ENCODE assay signal across 8 cellular contexts in the genomic region with DNA sequence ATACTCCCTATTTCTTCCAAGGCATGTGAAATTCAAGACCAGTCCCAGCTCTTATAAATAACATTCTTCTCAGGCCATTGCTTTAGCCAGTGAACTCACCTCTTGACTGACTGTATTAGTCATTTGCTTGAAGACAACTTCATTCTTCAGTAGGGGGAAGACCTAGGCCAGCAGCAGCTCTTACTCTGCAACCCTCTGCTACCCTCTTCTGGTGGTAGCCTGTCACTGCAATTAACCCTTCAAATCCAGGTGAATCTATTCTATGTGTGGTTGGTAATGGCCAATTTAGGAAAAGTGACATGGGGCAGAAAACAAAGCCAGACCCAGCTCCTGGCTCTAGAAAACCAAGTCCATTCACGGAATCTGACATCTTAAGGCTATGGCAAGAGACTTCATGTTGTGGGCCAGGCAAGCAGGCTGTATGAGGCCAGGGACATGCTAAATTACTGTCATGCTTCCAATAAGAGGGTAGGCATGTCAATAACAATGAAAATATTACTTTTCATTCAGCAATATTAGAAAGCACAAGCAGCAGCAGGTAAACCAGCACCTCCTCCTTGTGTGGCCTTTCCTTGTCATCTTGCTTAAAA.
A peak's percentile ranks its signal among the peaks of the same experiment; 100 is the strongest.
DNase-seq lines count a peak whose midpoint lies in the region; ATAC-seq and TF ChIP-seq lines count a peak whose summit lies in the region.
"Not testable (repeated sequence)": the region's sequence is repeated elsewhere in the genome, so short reads cannot be mapped to it uniquely, and the experiment has no call there.

No MANE protein-coding gene starts in this region.

- not testable (repeated sequence) for H3K9me3 ChIP-seq in DOHH2 (ENCODE audit: control insufficient read depth, insufficient read depth, low read length); fibroblast of lung (ENCODE audit: control insufficient read depth, insufficient read depth, low read depth, low read length); lung (ENCODE audit: control insufficient read depth in 2 of 2, insufficient read depth in 1 of 2, low read length in 1 of 2); tibial nerve

- H3K9me2 ChIP-seq in DOHH2 (replicated peaks; ENCODE audit: control insufficient read depth, low read length), result not testable (repeated sequence)

- not testable (repeated sequence) for H3K4me2 ChIP-seq in DOHH2 (ENCODE audit: low read length); fibroblast of lung (ENCODE audit: extremely low read depth, insufficient read depth, low read length)

- H3K27ac ChIP-seq in DOHH2 (ENCODE audit: low read depth, low read length); fibroblast of lung (ENCODE audit: insufficient read depth, low read length); lung (ENCODE audit: low read depth in 1 of 2, low read length in 1 of 2); tibial nerve: not testable (repeated sequence)

- not testable (repeated sequence) for H3K4me3 ChIP-seq in DOHH2 (ENCODE audit: low read length); WI38 (ENCODE audit: low read depth, low read length); fibroblast of lung (replicated peaks in 1 of 4; ENCODE audit: control extremely low read depth in 1 of 4, insufficient read depth in 1 of 4, low read depth in 3 of 4, low read length in 4 of 4); lung; tibial nerve

- ATAC-seq in HG03066 (IDR thresholded peaks at IDR 0.05; ENCODE audit: low read depth, unreplicated experiment) (peak; percentile 75), lung (ENCODE audit: insufficient read depth, low FRiP score) (peak; percentile 88)

- not testable (repeated sequence) for TF ChIP-seq EP300 in tibial nerve (IDR thresholded peaks at IDR 0.05)

- peak; percentile 69 for TF ChIP-seq CTCF in DOHH2 (IDR thresholded peaks at IDR 0.05; ENCODE audit: low read depth, low read length, poor library complexity, severe bottlenecking)
- peak; percentile 41 for TF ChIP-seq CTCF in GM20000 (IDR thresholded peaks at IDR 0.05; ENCODE audit: extremely low read depth, missing control alignments)
- peak; percentile 10; the same call in 1 of the 2 replicates for TF ChIP-seq CTCF in WI38 (IDR thresholded peaks at IDR 0.05; ENCODE audit: low read depth, low read length)
- peak; percentile 25 to 34 for TF ChIP-seq CTCF in fibroblast of lung (conservative IDR thresholded peaks at IDR 0.05 in 1 of 2, IDR thresholded peaks at IDR 0.05 in 1 of 2; ENCODE audit: low read depth in 1 of 2, low read length in 2 of 2)
- peak; percentile 10 for TF ChIP-seq CTCF in lung (IDR thresholded peaks at IDR 0.05; ENCODE audit: control extremely low read depth, extremely low read depth)
- peak; percentile 46 to 57 (median 50) for TF ChIP-seq CTCF in tibial nerve (IDR thresholded peaks at IDR 0.05)

- DNase-seq in GM20000 (ENCODE audit: low spot score), result peak; percentile 1
- peak in 2 of 3 experiments; percentile 5 to 40 for DNase-seq in NCI-H1417 (lab: John Stamatoyannopoulos, UW)
- peak; percentile 0 to 20 for DNase-seq in fibroblast of lung (ENCODE audit: low read depth in 2 of 2)
- DNase-seq in lung (ENCODE audit: low spot score), result not testable (repeated sequence)
- peak in 1 of 2 donors; percentile 19 for DNase-seq in tibial nerve (ENCODE audit: low spot score in 2 of 2)

- not testable (repeated sequence) for H3K79me2 ChIP-seq in DOHH2 (ENCODE audit: control insufficient read depth, low read length); fibroblast of lung (ENCODE audit: control insufficient read depth, insufficient read depth, low read length)

- not testable (repeated sequence) for H3K27me3 ChIP-seq in DOHH2 (ENCODE audit: control insufficient read depth, low read length); fibroblast of lung (ENCODE audit: control insufficient read depth, insufficient read depth, low read length); lung (ENCODE audit: control insufficient read depth, insufficient read depth); tibial nerve

- not testable (repeated sequence) for TF ChIP-seq POLR2A in tibial nerve (IDR thresholded peaks at IDR 0.05)

- not testable (repeated sequence) for H2AFZ ChIP-seq in fibroblast of lung (ENCODE audit: low read length)

- WGBS in lung, 2 donors, result 14 to 19% methylated on average over 1 of the region's 1 CpG
- 18 to 20% methylated on average over 1 of the region's 1 CpG for WGBS in tibial nerve, 2 donors

- not testable (repeated sequence) for H3K36me3 ChIP-seq in DOHH2 (ENCODE audit: control insufficient read depth, low read length); fibroblast of lung (ENCODE audit: control insufficient read depth, insufficient read depth, low read length); lung (ENCODE audit: control insufficient read depth in 2 of 2, insufficient read depth in 2 of 2, low read length in 2 of 2); tibial nerve

- H3K9ac ChIP-seq in fibroblast of lung (ENCODE audit: insufficient read depth, low read length), result not testable (repeated sequence)

- not testable (repeated sequence) for H3F3A ChIP-seq in DOHH2 (ENCODE audit: control insufficient read depth, insufficient read depth)

- H3K4me1 ChIP-seq in DOHH2 (ENCODE audit: control insufficient read depth, low read length); fibroblast of lung (ENCODE audit: control insufficient read depth, extremely low read depth, insufficient read depth, low read length); lung (ENCODE audit: control insufficient read depth in 2 of 2, insufficient read depth in 2 of 2, low read length in 2 of 2); tibial nerve: not testable (repeated sequence)

- H4K20me1 ChIP-seq in DOHH2 (ENCODE audit: control insufficient read depth, insufficient read depth, low read depth, low read length); fibroblast of lung (ENCODE audit: control insufficient read depth, extremely low read depth, insufficient read depth, low read length): not testable (repeated sequence)

Comparison
In these comparisons a context has a peak if more than half of its experiments do, and no peak if none do; other contexts are left out.
1. CTCF ChIP-seq: peak in every context shown above with its lines; median percentile 69 in DOHH2; 50 in tibial nerve; 41 in GM20000; 30 in fibroblast of lung; 10 in WI38; 10 in lung.